Comparison of ENCODE assay signal across 15 cellular contexts in the genomic region with DNA sequence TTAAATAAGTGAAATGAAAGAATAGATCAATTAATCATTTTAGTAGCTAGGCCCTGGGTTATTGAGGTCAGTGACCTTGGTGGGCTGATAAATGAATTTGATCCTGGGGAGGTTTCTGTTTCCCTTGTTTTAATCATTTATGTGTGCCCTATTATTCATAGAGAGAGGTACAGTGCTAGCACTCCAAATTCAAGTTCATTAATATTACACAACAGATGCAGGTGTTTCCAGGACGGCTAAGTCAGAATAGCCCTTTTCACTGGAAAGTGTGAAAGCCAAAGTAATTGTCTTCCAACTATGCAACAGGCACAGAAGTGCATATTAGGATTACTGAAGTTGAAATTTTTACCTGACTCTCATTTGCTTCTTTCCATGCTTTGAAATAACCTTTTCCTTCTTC.
DNase-seq lines count a peak whose midpoint lies in the region; ATAC-seq and TF ChIP-seq lines count a peak whose summit lies in the region.
"Had no signal": no experiment of that assay in that cellular context is flagged by ENCODE, and none has a peak within 500 bp of the region (broad histone marks: within the 10 kb centered on the region; RNA-seq: fewer than 3 reads in every experiment).

No MANE protein-coding gene starts in this region.

- H3K4me3 Mint-ChIP-seq in activated T-helper 17 cell treated with anti-CD3 and anti-CD28 coated beads, Interleukin-2, amount 50 U/mL, for 72 hours, result peak overlapping the region; percentile 75
- H3K4me3 Mint-ChIP-seq in activated T-cell treated with anti-CD3 and anti-CD28 coated beads, Interleukin-2, amount 50 U/mL, for 4 hours, result no peak overlapping the region

- H3K27ac ChIP-seq in 22Rv1 (peak overlapping the region; percentile 40), lower lobe of right lung (peak overlapping the region; percentile 26), adrenal gland (no peak overlapping the region)
- H3K27ac ChIP-seq: coronary artery, neutrophil, SJSA1 had no signal

- H3K36me3 ChIP-seq in lower lobe of right lung (no peaks in the 10 kb centered on the region), adrenal gland (replicated peaks in 1 of 2) (no peaks in the 10 kb centered on the region)
- H3K36me3 ChIP-seq: neutrophil, SJSA1 had no signal

- TF ChIP-seq CTCF in 22Rv1 (IDR thresholded peaks at IDR 0.05), result no peak
- TF ChIP-seq CTCF in lower lobe of right lung (IDR thresholded peaks at IDR 0.05), result no peak
- no peak for TF ChIP-seq CTCF in adrenal gland (IDR thresholded peaks at IDR 0.05)

- no peak for TF ChIP-seq POLR2A in adrenal gland (IDR thresholded peaks at IDR 0.05)

- peak overlapping the region; percentile 85 for H3K27ac Mint-ChIP-seq in activated T-helper 17 cell treated with anti-CD3 and anti-CD28 coated beads, Interleukin-2, amount 50 U/mL, for 72 hours

- ATAC-seq in GM19023 (IDR thresholded peaks at IDR 0.05; ENCODE audit: unreplicated experiment) (peak; percentile 1), lower lobe of right lung (peak; percentile 31 to 58), GM19463 (IDR thresholded peaks at IDR 0.05; ENCODE audit: unreplicated experiment) (no peak), GM18867 (IDR thresholded peaks at IDR 0.05; ENCODE audit: unreplicated experiment) (no peak)
- peak; percentile 10 for ATAC-seq in activated T-helper 17 cell treated with anti-CD3 and anti-CD28 coated beads, Interleukin-2, amount 50 U/mL, for 72 hours (replicated peaks)
- ATAC-seq in activated T-cell treated with anti-CD3 and anti-CD28 coated beads, Interleukin-2, amount 50 U/mL, for 4 hours, result no peak

- no peaks in the 10 kb centered on the region for H3K9me3 ChIP-seq in lower lobe of right lung
- no peaks in the 10 kb centered on the region for H3K9me3 ChIP-seq in adrenal gland (replicated peaks in 1 of 3)
- H3K9me3 ChIP-seq: neutrophil, SJSA1 had no signal

- peaks cover 26% of the 10 kb centered on the region for H3K4me1 ChIP-seq in lower lobe of right lung
- H3K4me1 ChIP-seq in adrenal gland (replicated peaks in 1 of 2), result peaks cover 0 to 5% of the 10 kb centered on the region in 2 donors
- H3K4me1 ChIP-seq: SJSA1 had no signal

- H3K27me3 ChIP-seq in lower lobe of right lung (ENCODE audit: low read depth) (no peaks in the 10 kb centered on the region), adrenal gland (no peaks in the 10 kb centered on the region)
- H3K27me3 ChIP-seq: neutrophil, SJSA1 had no signal

- peaks cover 5% of the 10 kb centered on the region for H3K9me3 Mint-ChIP-seq in activated T-helper 17 cell treated with anti-CD3 and anti-CD28 coated beads, Interleukin-2, amount 50 U/mL, for 72 hours
- no peaks in the 10 kb centered on the region for H3K9me3 Mint-ChIP-seq in activated T-cell treated with anti-CD3 and anti-CD28 coated beads, Interleukin-2, amount 50 U/mL, for 4 hours

- intact Hi-C loops in lower lobe of right lung (cut with DNase I), result no loop called here
- intact Hi-C loops in adrenal gland (cut with DNase I), result no loop called here

- H3K36me3 Mint-ChIP-seq in activated T-helper 17 cell treated with anti-CD3 and anti-CD28 coated beads, Interleukin-2, amount 50 U/mL, for 72 hours (ENCODE audit: low read depth), result no peaks in the 10 kb centered on the region
- no peaks in the 10 kb centered on the region for H3K36me3 Mint-ChIP-seq in activated T-cell treated with anti-CD3 and anti-CD28 coated beads, Interleukin-2, amount 50 U/mL, for 4 hours (ENCODE audit: insufficient read depth)

- WGBS in adrenal gland, 4 donors, result 47 to 55% (median 52%) methylated on average over 1 of the region's 1 CpG

- no peak for DNase-seq in lower lobe of right lung
- DNase-seq in adrenal gland, result no peak
- no peak for DNase-seq in activated T-cell treated with anti-CD3 and anti-CD28 coated beads, Interleukin-2, amount 50 U/mL, for 4 hours
- DNase-seq: C1 segment of cervical spinal cord, foreskin melanocyte, kidney glomerular epithelial cell, NCI-H1105 had no signal

- H3K4me3 ChIP-seq in lower lobe of right lung, result no peak overlapping the region
- no peak overlapping the region for H3K4me3 ChIP-seq in adrenal gland
- H3K4me3 ChIP-seq: coronary artery, SJSA1 had no signal

- no peaks in the 10 kb centered on the region for H3K27me3 Mint-ChIP-seq in activated T-helper 17 cell treated with anti-CD3 and anti-CD28 coated beads, Interleukin-2, amount 50 U/mL, for 72 hours
- no peaks in the 10 kb centered on the region for H3K27me3 Mint-ChIP-seq in activated T-cell treated with anti-CD3 and anti-CD28 coated beads, Interleukin-2, amount 50 U/mL, for 4 hours (ENCODE audit: low read depth)

- peaks cover 20% of the 10 kb centered on the region for H3K4me1 Mint-ChIP-seq in activated T-helper 17 cell treated with anti-CD3 and anti-CD28 coated beads, Interleukin-2, amount 50 U/mL, for 72 hours
- peaks cover 21% of the 10 kb centered on the region for H3K4me1 Mint-ChIP-seq in activated T-cell treated with anti-CD3 and anti-CD28 coated beads, Interleukin-2, amount 50 U/mL, for 4 hours (ENCODE audit: low read depth)

Comparison
In these comparisons a context has a peak if more than half of its experiments do, and no peak if none do; other contexts are left out.
1. H3K27ac ChIP-seq: peak in 22Rv1 (single experiment) and lower lobe of right lung (single experiment); none in adrenal gland (0 of 5).
2. ATAC-seq: peak in GM19023 (single experiment), activated T-helper 17 cell treated with anti-CD3 and anti-CD28 coated beads, Interleukin-2, amount 50 U/mL, for 72 hours (single experiment) and lower lobe of right lung (2 of 2); none in GM19463 (single experiment), GM18867 (single experiment) and activated T-cell treated with anti-CD3 and anti-CD28 coated beads, Interleukin-2, amount 50 U/mL, for 4 hours (0 of 2).